ENCODE assay signal across 8 cellular contexts in the genomic region with DNA sequence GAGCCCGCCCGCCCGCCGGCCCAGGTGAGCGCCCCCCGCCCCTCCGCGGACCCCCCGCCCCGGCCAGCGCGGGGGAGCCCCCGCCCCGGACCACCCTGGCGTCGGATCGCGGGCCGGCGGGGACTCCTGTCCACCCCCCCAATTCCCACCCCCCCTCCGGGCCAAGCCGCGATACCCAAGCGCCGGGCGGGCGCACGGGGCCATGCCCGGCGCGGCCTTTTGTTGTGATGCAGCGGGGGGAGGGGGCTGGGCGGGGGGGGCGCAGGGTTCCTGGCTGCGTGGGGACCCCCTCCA. TPM values are rescaled to one million over a fixed set of nuclear protein-coding genes. Genes with fewer than 3 reads are reported as not detected.
DNase-seq lines count a peak whose midpoint lies in the region; ATAC-seq and TF ChIP-seq lines count a peak whose summit lies in the region.

No MANE protein-coding gene starts in this region.

- peaks cover 32 to 34% of the 10 kb centered on the region in 2 donors for H3K36me3 Mint-ChIP-seq in CD14-positive monocyte

- intact Hi-C loops in right cardiac atrium (cut with DNase I): no loop called here
- intact Hi-C loops in spleen (cut with DNase I; ENCODE audit: low total_unique reads): no loop called here
- intact Hi-C loops in CD14-positive monocyte (cut with micrococcal nuclease): loop anchor here in 1 of 2 donors (5.0 kb wide), 1 partner anchor 36 kb away; no protein-coding TSS in a partner anchor

- ATAC-seq in GM18502 (IDR thresholded peaks at IDR 0.05; ENCODE audit: poor library complexity, unreplicated experiment) (peak; percentile 13), right cardiac atrium (peak in 1 of 2 donors; percentile 4)

- peaks cover 0 to 5% (median 0%) of the 10 kb centered on the region in 7 donors for H3K9me3 Mint-ChIP-seq in CD14-positive monocyte

- H3K4me1 Mint-ChIP-seq in CD14-positive monocyte: peaks cover 58% of the 10 kb centered on the region

- H3K27me3 Mint-ChIP-seq in CD14-positive monocyte (ENCODE audit: low read depth in 3 of 3): peaks cover 6 to 23% (median 18%) of the 10 kb centered on the region in 3 donors

- H3K27me3 ChIP-seq in right cardiac atrium (ENCODE audit: control insufficient read depth, insufficient read depth) (no peaks in the 10 kb centered on the region), spleen (replicated peaks in 1 of 7) (peaks cover 0 to 23% (median 6%) of the 10 kb centered on the region in 7 donors)

- no peak overlapping the region for H3K27ac ChIP-seq in SK-N-MC
- no peak overlapping the region for H3K27ac ChIP-seq in right cardiac atrium (ENCODE audit: low read length)
- peak overlapping the region; percentile 36 to 87 (median 74) for H3K27ac ChIP-seq in spleen

- H3K4me1 ChIP-seq in right cardiac atrium (ENCODE audit: control insufficient read depth, insufficient read depth, low read length) (peaks cover 3% of the 10 kb centered on the region), spleen (peaks cover 0 to 61% (median 33%) of the 10 kb centered on the region in 6 donors)

- no peak for TF ChIP-seq POLR2A in spleen (IDR thresholded peaks at IDR 0.05)

- peak overlapping the region in 1 of 7 donors; percentile 79 for H3K27ac Mint-ChIP-seq in CD14-positive monocyte

- WGBS in right cardiac atrium: 3% methylated on average over 35 of the region's 35 CpGs
- 0 to 2% (median 1%) methylated on average over 7 to 35 of the region's 35 CpGs; no CpG with 5 or more reads in 1 of the 5 donors for WGBS in spleen, 5 donors

- no peaks in the 10 kb centered on the region for H3K36me3 ChIP-seq in SK-N-MC (ENCODE audit: insufficient read depth, low read length)
- peaks cover 0 to 6% (median 0%) of the 10 kb centered on the region in 6 donors for H3K36me3 ChIP-seq in spleen

- peak overlapping the region in 1 of 2 donors; percentile 39 for H3K4me3 Mint-ChIP-seq in CD14-positive monocyte

- H3K9ac ChIP-seq in SK-N-MC (ENCODE audit: insufficient read length): peak overlapping the region; percentile 68

- TF ChIP-seq CTCF in spleen (IDR thresholded peaks at IDR 0.05 in 8 of 11, conservative IDR thresholded peaks at IDR 0.05 in 3 of 11): no peak
- TF ChIP-seq CTCF in CD14-positive monocyte (IDR thresholded peaks at IDR 0.05): no peak

- H3K4me3 ChIP-seq in SK-N-MC: peak overlapping the region; percentile 76
- H3K4me3 ChIP-seq in right cardiac atrium (ENCODE audit: low read length): peak overlapping the region; percentile 96
- H3K4me3 ChIP-seq in spleen: peak overlapping the region; percentile 44 to 87 (median 56)

- no peak for DNase-seq in SK-N-MC (ENCODE audit: low read depth, low spot score)
- no peak for DNase-seq in right cardiac atrium
- DNase-seq in spleen: no peak
- DNase-seq in stimulated activated CD4-positive, alpha-beta T cell treated with anti-CD3 and anti-CD28 coated beads, Interleukin-2, amount 100 ng/mL, for 48 hours: no peak
- no peak for DNase-seq in CD14-positive monocyte (ENCODE audit: low spot score)
- DNase-seq in NCI-H2171 treated with DMSO at 0.1 percent for 48 hours (lab: John Stamatoyannopoulos, UW): no peak
- no peak for DNase-seq in ureter (ENCODE audit: low spot score)

- H3K9me3 ChIP-seq in SK-N-MC (ENCODE audit: low read depth, low read length): no peaks in the 10 kb centered on the region
- H3K9me3 ChIP-seq in right cardiac atrium (ENCODE audit: control insufficient read depth, low read length): no peaks in the 10 kb centered on the region
- H3K9me3 ChIP-seq in spleen: no peaks in the 10 kb centered on the region

RNA-seq across cellular contexts. Expression of a gene that starts 0.2 kb away (rescaled TPM):
- 10 to 100 TPM; 11.8 to 14.0 (median 13.4) TPM for total RNA-seq in right cardiac atrium
- 9.5 TPM for polyA plus RNA-seq in right cardiac atrium
- total RNA-seq in spleen: 10 to 100 TPM; 27.3 to 68.0 (median 36.1) TPM
- 10 to 100 TPM in 2 of 3 donors, 1 to 10 TPM in 1; 7.0 to 28.7 (median 10.1) TPM for polyA plus RNA-seq in spleen
- polyA plus RNA-seq in CD14-positive monocyte: 1 to 10 TPM; 4.9 to 6.8 TPM
- 166 TPM for total RNA-seq in ureter

RNA-seq across cellular contexts. Expression of a gene that starts 56.7 kb away (rescaled TPM):
- total RNA-seq in right cardiac atrium (10 to 100 TPM; 22.9 to 30.6 (median 29.5) TPM), spleen (10 to 100 TPM; 10.7 to 24.7 (median 18.1) TPM), ureter (73.9 TPM)
- polyA plus RNA-seq in right cardiac atrium (34.8 TPM), spleen (10 to 100 TPM; 30.2 to 33.0 (median 32.3) TPM), CD14-positive monocyte (10 to 100 TPM; 17.1 to 17.3 TPM)

Comparison
In these comparisons a context has a peak if more than half of its experiments do, and no peak if none do; other contexts are left out.
1. H3K27ac ChIP-seq: peak in spleen (8 of 8); none in SK-N-MC (single experiment) and right cardiac atrium (single experiment).
2. Peak in every context shown above with its lines, with median percentiles within 50 percentile points of each other: H3K4me3 ChIP-seq.